Comparison of ENCODE assay signal across 21 cellular contexts in the genomic region with DNA sequence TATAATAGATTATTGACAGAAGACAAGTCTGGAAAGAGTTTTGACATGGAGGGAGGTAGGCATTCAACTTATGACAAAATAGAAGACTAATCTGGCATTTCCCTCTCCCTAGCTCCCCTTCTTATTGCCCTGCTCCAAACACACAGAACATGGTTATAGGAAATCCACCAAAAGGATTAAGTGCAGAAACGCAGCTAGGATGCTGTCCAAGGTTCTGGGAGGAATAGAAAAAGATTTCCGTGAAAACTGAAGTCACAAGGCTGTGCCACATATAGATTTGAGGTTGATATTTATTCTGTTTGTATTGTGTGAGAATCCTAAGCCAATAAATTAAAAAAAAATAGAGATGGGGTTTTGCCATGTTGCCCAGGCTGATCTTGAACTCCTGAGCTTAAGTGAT.
"Had no signal": no experiment of that assay in that cellular context is flagged by ENCODE, and none has a peak within 500 bp of the region (broad histone marks: within the 10 kb centered on the region; RNA-seq: fewer than 3 reads in every experiment).

No MANE protein-coding gene starts in this region.

- H2AFZ ChIP-seq: neural progenitor cell, parathyroid adenoma had no signal

- H3K4me3 ChIP-seq: neural progenitor cell, right lobe of liver, suprapubic skin had no signal

- H3K4me2 ChIP-seq: neural progenitor cell had no signal

- H3K4me1 Mint-ChIP-seq: immature natural killer cell; neural progenitor cell; stimulated activated naive CD8-positive, alpha-beta T cell treated with anti-CD3 and anti-CD28 coated beads, Interleukin-15, amount 100 ng/mL, for 72 hours had no signal

- H3K36me3 ChIP-seq: neural progenitor cell, right lobe of liver, suprapubic skin had no signal

- H3K4me3 Mint-ChIP-seq: effector memory CD8-positive, alpha-beta T cell; immature natural killer cell; naive thymus-derived CD4-positive, alpha-beta T cell; nephron; neural progenitor cell; stimulated activated naive CD8-positive, alpha-beta T cell treated with anti-CD3 and anti-CD28 coated beads, Interleukin-15, amount 100 ng/mL, for 72 hours had no signal

- DNase-seq: cortex of kidney; effector memory CD8-positive, alpha-beta T cell; hypothalamus; immature natural killer cell; islet precursor cell; mesenchymal stem cell; midbrain; naive thymus-derived CD4-positive, alpha-beta T cell; right lobe of liver; small intestine; stimulated activated CD4-positive, alpha-beta T cell treated with anti-CD3 and anti-CD28 coated beads, Interleukin-15, amount 100 ng/mL, for 24 hours; stimulated activated CD4-positive, alpha-beta T cell treated with anti-CD3 and anti-CD28 coated beads, Interleukin-2, amount 100 ng/mL, for 48 hours; stimulated activated naive CD4-positive, alpha-beta T cell; stimulated activated naive CD8-positive, alpha-beta T cell treated with anti-CD3 and anti-CD28 coated beads, Interleukin-15, amount 100 ng/mL, for 72 hours; trophoblast cell had no signal

- H3K36me3 Mint-ChIP-seq: immature natural killer cell, neural progenitor cell had no signal

- H3K27ac ChIP-seq: neural progenitor cell, parathyroid adenoma, right lobe of liver, suprapubic skin had no signal

- H3K79me2 ChIP-seq: parathyroid adenoma had no signal

- H3K9me3 ChIP-seq: right lobe of liver, suprapubic skin had no signal

- H3K9me3 Mint-ChIP-seq: nephron, neural progenitor cell had no signal

- ATAC-seq: effector memory CD8-positive, alpha-beta T cell; left lobe of liver; naive thymus-derived CD4-positive, alpha-beta T cell; right lobe of liver; stimulated activated naive CD8-positive, alpha-beta T cell treated with anti-CD3 and anti-CD28 coated beads, Interleukin-15, amount 100 ng/mL, for 72 hours had no signal

- H3K27me3 Mint-ChIP-seq: progenitor cell of endocrine pancreas had no signal

- H3K27me3 ChIP-seq: neural progenitor cell, right lobe of liver, suprapubic skin had no signal

- H3K27ac Mint-ChIP-seq: effector memory CD8-positive, alpha-beta T cell; immature natural killer cell; naive thymus-derived CD4-positive, alpha-beta T cell; nephron; neural progenitor cell; progenitor cell of endocrine pancreas had no signal

- H3K4me1 ChIP-seq: neural progenitor cell, parathyroid adenoma, right lobe of liver, suprapubic skin had no signal

- H3K9ac ChIP-seq: neural progenitor cell, parathyroid adenoma had no signal
